1 cellular context compared by ENCODE assay signal in the genomic region with DNA sequence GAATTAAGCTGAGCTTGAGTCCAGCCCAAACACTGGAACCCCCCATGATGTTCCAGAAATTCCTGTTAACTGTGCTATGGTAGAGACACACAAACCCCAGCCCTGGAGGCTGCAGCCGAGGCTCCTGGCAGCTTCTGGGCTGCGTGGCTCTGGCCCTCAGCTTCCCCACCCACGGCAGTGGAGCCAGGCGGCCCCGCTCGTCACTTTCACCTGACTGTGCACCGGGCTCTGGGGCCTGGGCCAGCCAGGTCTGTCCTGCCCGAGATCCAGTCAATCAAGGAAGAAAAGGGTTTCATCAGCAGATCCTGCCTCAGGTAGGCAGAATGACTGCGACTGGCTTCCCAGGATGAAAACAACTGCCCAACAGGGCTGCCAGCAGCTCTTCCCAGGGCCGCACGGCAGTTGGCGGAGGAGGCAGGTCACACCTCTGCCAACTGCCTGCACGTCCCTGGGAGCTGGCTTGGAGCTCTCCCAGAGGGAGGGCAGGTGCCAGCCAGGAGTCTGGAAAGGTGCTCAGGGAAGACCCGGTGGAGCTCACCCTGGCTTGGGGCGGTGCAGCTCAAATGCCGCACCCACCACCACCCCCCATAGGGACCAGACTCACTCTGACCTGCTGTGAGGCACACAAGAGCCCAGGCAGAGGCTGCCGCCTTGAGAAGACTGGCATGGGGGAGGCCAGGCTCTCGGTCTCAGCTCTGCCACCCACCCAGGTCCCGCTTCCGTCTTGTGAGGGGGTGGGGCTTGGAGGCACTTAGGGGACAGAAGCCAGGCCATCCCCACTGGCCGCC.
A peak's percentile ranks its signal among the peaks of the same experiment; 100 is the strongest.
TF ChIP-seq lines count a peak whose summit lies in the region.

No MANE protein-coding gene starts in this region.

TF ChIP-seq in HepG2, 621 proteins besides CTCF, POLR2A, EP300 and RAD21:
- TF ChIP-seq RBM22 (optimal IDR thresholded peaks at IDR 0.05; ENCODE audit: low read length) (peak; percentile 43), ZNF512B (CRISPR knock-in tag; IDR thresholded peaks at IDR 0.05; ENCODE audit: borderline replicate concordance) (no peak)
